ENCODE assay signal across 2 cellular contexts in genomic region chr20:63292292-63292701, GRCh38.
TF ChIP-seq lines count a peak whose summit lies in the region.

No MANE protein-coding gene starts in this region.

TF ChIP-seq in IMR-90, 13 proteins besides CTCF, POLR2A, EP300 and RAD21:
- 0 out of 2 replicates have a peak, but pooled peaks have one; percentile 51 for TF ChIP-seq CEBPB (IDR thresholded peaks at IDR 0.05; ENCODE audit: low read depth, low read length)
- no peak for TF ChIP-seq SMC3 (IDR thresholded peaks at IDR 0.05; ENCODE audit: low read depth, low read length)

TF ChIP-seq in K562, 482 proteins besides CTCF, POLR2A, EP300 and RAD21:
- peak; percentile 71 for TF ChIP-seq POLR2G (IDR thresholded peaks at IDR 0.05; ENCODE audit: low read depth, low read length)
- no peak for TF ChIP-seq STAT6 (CRISPR knock-in tag; IDR thresholded peaks at IDR 0.05)
